In the genomic region with DNA sequence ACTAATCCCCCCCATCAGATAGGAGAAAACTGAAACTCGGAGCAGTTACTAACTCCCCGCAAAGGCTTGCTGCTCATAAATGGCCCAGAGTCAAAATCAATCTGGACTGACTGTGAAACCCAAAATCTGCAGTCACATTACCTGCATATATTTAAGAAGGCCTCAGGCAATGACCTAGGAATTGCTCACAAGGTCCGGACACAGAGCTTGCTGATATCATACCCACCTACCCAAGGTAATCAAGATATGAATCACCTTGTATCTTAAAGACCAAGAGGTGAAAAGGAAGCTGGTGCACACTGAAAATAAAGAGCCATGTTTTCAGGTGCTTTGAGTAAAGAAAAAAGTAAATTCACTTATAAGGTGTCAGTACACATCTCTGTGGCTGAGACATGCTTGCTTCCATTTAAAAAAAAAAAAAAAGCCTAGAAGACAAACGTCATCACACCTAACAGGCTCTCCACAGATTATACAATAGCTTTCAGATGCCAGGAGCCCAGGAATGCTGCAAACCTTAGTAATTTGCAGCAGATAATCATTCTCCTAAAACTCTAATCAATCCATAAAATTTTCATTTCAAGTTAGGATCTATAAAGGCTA, we compare ENCODE assay signal across 10 cellular contexts.
DNase-seq lines count a peak whose midpoint lies in the region; ATAC-seq lines count a peak whose summit lies in the region.
"Had no signal": no experiment of that assay in that cellular context is flagged by ENCODE, and none has a peak within 500 bp of the region (broad histone marks: within the 10 kb centered on the region; RNA-seq: fewer than 3 reads in every experiment).

No MANE protein-coding gene starts in this region.

- peak; percentile 39 for ATAC-seq in HG03064 (IDR thresholded peaks at IDR 0.05; ENCODE audit: low read depth, unreplicated experiment)

- peaks cover 60% of the 10 kb centered on the region for H3K36me3 Mint-ChIP-seq in activated T-helper 2 cell treated with anti-CD3 and anti-CD28 coated beads, Interferon-gamma antibody, Interleukin-2, Interleukin-4, amounts not matched to agents 10 μg/mL and 5 μg/mL and 100 μg/mL, durations not matched to agents 14 hours and 24 hours and 36 hours (ENCODE audit: low read depth)

- no peaks in the 10 kb centered on the region for H3K27me3 Mint-ChIP-seq in activated T-helper 2 cell treated with anti-CD3 and anti-CD28 coated beads, Interferon-gamma antibody, Interleukin-2, Interleukin-4, amounts not matched to agents 10 μg/mL and 5 μg/mL and 100 μg/mL, durations not matched to agents 14 hours and 24 hours and 36 hours (ENCODE audit: low read depth)

- intact Hi-C loops in activated T-helper 2 cell treated with anti-CD3 and anti-CD28 coated beads, Interferon-gamma antibody, Interleukin-2, Interleukin-4, amounts not matched to agents 10 μg/mL and 5 μg/mL and 100 μg/mL, durations not matched to agents 14 hours and 24 hours and 36 hours (cut with micrococcal nuclease) = loop anchor here (1.0 to 10.0 kb wide), 16 partner anchors 14 to 1070 kb away; no protein-coding TSS in a partner anchor

- peak overlapping the region; percentile 99 for H3K27ac Mint-ChIP-seq in activated T-helper 2 cell treated with anti-CD3 and anti-CD28 coated beads, Interferon-gamma antibody, Interleukin-2, Interleukin-4, amounts not matched to agents 10 μg/mL and 5 μg/mL and 100 μg/mL, durations not matched to agents 14 hours and 24 hours and 36 hours

- peak overlapping the region; percentile 60 for H3K4me3 Mint-ChIP-seq in activated T-helper 2 cell treated with anti-CD3 and anti-CD28 coated beads, Interferon-gamma antibody, Interleukin-2, Interleukin-4, amounts not matched to agents 10 μg/mL and 5 μg/mL and 100 μg/mL, durations not matched to agents 14 hours and 24 hours and 36 hours (ENCODE audit: low read depth)

- DNase-seq in stimulated activated CD4-positive, alpha-beta T cell treated with anti-CD3 and anti-CD28 coated beads, Interleukin-4, amount 100 ng/mL, for 24 hours = peak; percentile 10
- no peak for DNase-seq in stimulated activated CD4-positive, alpha-beta T cell treated with anti-CD3 and anti-CD28 coated beads, Interleukin-2, amount 100 ng/mL, for 24 hours
- DNase-seq in activated T-helper 2 cell treated with anti-CD3 and anti-CD28 coated beads, Interferon-gamma antibody, Interleukin-2, Interleukin-4, amounts not matched to agents 10 μg/mL and 5 μg/mL and 100 μg/mL, durations not matched to agents 14 hours and 24 hours and 36 hours (ENCODE audit: low spot score) = no peak
- DNase-seq in NCI-H69 (lab: John Stamatoyannopoulos, UW) (no peak), OCI-M2 (lab: John Stamatoyannopoulos, UW; ENCODE audit: unreplicated experiment) (no peak), T1000 (lab: John Stamatoyannopoulos, UW) (no peak), AG08395 (ENCODE audit: low spot score) (no peak)
- DNase-seq: activated effector memory CD4-positive, alpha-beta T cell treated with Interleukin-2 at 50 U/mL for 16 hours; OCI-M1 had no signal

- peaks cover 70% of the 10 kb centered on the region for H3K4me1 Mint-ChIP-seq in activated T-helper 2 cell treated with anti-CD3 and anti-CD28 coated beads, Interferon-gamma antibody, Interleukin-2, Interleukin-4, amounts not matched to agents 10 μg/mL and 5 μg/mL and 100 μg/mL, durations not matched to agents 14 hours and 24 hours and 36 hours (ENCODE audit: low read depth)

- peaks cover 18% of the 10 kb centered on the region for H3K9me3 Mint-ChIP-seq in activated T-helper 2 cell treated with anti-CD3 and anti-CD28 coated beads, Interferon-gamma antibody, Interleukin-2, Interleukin-4, amounts not matched to agents 10 μg/mL and 5 μg/mL and 100 μg/mL, durations not matched to agents 14 hours and 24 hours and 36 hours
